ENCODE assay signal across 11 cellular contexts in the genomic region with DNA sequence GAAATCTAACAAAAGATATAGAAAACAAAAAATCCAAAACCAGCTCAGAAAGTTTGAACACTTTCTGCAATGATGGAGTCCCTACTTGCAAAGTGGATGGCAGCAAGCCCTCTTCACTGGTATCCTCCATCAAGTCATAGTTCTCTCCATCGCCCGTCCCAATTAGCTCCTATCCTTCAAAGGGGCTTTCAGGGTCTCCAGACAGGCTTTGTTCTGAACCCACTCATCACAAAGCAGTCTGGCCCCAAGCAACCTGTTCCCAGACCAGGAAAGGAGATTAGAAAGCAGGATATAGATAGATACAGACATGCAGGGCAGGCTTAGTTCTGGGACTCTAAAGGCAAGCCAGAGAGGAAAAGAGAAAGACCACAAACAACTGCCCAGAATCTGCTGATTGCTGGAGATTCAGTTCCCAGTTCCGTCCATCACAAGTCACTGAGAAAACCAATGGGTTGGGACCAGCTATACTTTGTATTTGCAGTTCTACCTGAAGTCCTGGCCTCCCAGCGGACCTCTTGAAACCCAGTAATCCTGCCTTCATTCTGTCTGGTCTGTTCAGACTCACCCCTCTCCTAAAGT. TPM values are rescaled to one million over a fixed set of nuclear protein-coding genes. Genes with fewer than 3 reads are reported as not detected.
DNase-seq lines count a peak whose midpoint lies in the region; ATAC-seq and TF ChIP-seq lines count a peak whose summit lies in the region.
"Had no signal": no experiment of that assay in that cellular context is flagged by ENCODE, and none has a peak within 500 bp of the region (broad histone marks: within the 10 kb centered on the region; RNA-seq: fewer than 3 reads in every experiment).

No MANE protein-coding gene starts in this region.

- H3F3A ChIP-seq in smooth muscle cell (ENCODE audit: low read depth): peaks cover 49% of the 10 kb centered on the region

- H3K27ac Mint-ChIP-seq in T-cell: peak overlapping the region; percentile 71 to 79

- no peak overlapping the region for H3K4me3 ChIP-seq in IMR-90 (ENCODE audit: insufficient read depth, low read depth, low read length)
- H3K4me3 ChIP-seq in esophagus squamous epithelium: no peak overlapping the region
- no peak overlapping the region for H3K4me3 ChIP-seq in smooth muscle cell

- no peak overlapping the region for H2BK120ac ChIP-seq in IMR-90 (ENCODE audit: low read depth, low read length)

- intact Hi-C loops in IMR-90 (cut with micrococcal nuclease) (no loop called here), esophagus squamous epithelium (cut with DNase I) (loop anchor here (10.0 kb wide), 1 partner anchor 45 kb away; no protein-coding TSS in a partner anchor)

- TF ChIP-seq RAD21 in IMR-90 (IDR thresholded peaks at IDR 0.05; ENCODE audit: low read length): no peak

- no peak overlapping the region for H2BK20ac ChIP-seq in IMR-90 (ENCODE audit: low read depth, low read length)

- no peak overlapping the region for H2BK5ac ChIP-seq in IMR-90 (ENCODE audit: low read depth, low read length, poor library complexity, severe bottlenecking)

- no peak for ATAC-seq in IMR-90 (ENCODE audit: low read depth)
- peak in 1 of 4 experiments; percentile 17 for ATAC-seq in T-cell (replicated peaks in 1 of 4)
- ATAC-seq in HG03565 (IDR thresholded peaks at IDR 0.05; ENCODE audit: unreplicated experiment): no peak
- no peak for ATAC-seq in GM21515 (IDR thresholded peaks at IDR 0.05; ENCODE audit: unreplicated experiment)

- H4K8ac ChIP-seq in IMR-90 (ENCODE audit: low read depth in 2 of 2, low read length in 2 of 2): no peak overlapping the region

- H4K20me1 ChIP-seq in IMR-90 (ENCODE audit: insufficient read depth, low read length): peaks cover 100% of the 10 kb centered on the region
- H4K20me1 ChIP-seq in smooth muscle cell (ENCODE audit: low read depth): peaks cover 100% of the 10 kb centered on the region

- DNase-seq in IMR-90 (no peak), T-cell (no peak), esophagus squamous epithelium (lab: John Stamatoyannopoulos, UW) (no peak), smooth muscle cell (lab: John Stamatoyannopoulos, UW; ENCODE audit: unreplicated experiment) (no peak), kidney glomerular epithelial cell (lab: John Stamatoyannopoulos, UW) (no peak)
- no peak for DNase-seq in stimulated activated CD4-positive, alpha-beta T cell treated with anti-CD3 and anti-CD28 coated beads, Interleukin-15, amount 100 ng/mL, for 24 hours
- DNase-seq: NCI-H510A had no signal

- peaks cover 4% of the 10 kb centered on the region for H3K36me3 Mint-ChIP-seq in T-cell

- H3K4me2 ChIP-seq in IMR-90 (ENCODE audit: low read depth, low read length) (peak overlapping the region; percentile 12; the same call in 1 of the 2 replicates), smooth muscle cell (peak overlapping the region; percentile 66)

- peaks cover 70% of the 10 kb centered on the region for H3K9me1 ChIP-seq in IMR-90 (ENCODE audit: insufficient read depth, low read length)

- peaks cover 42% of the 10 kb centered on the region for H3K4me1 ChIP-seq in IMR-90 (ENCODE audit: control insufficient read depth, insufficient read depth, low read length)
- peaks cover 78 to 100% (median 98%) of the 10 kb centered on the region in 3 donors for H3K4me1 ChIP-seq in esophagus squamous epithelium
- H3K4me1 ChIP-seq in smooth muscle cell (ENCODE audit: low read depth): peaks cover 49% of the 10 kb centered on the region

- peak overlapping the region; percentile 12; the same call in 1 of the 2 replicates for H3K14ac ChIP-seq in IMR-90 (replicated peaks; ENCODE audit: low read depth, low read length)

- no peak overlapping the region for H4K91ac ChIP-seq in IMR-90 (ENCODE audit: insufficient read depth, low read depth, low read length)

- peaks cover 5 to 86% of the 10 kb centered on the region in 2 experiments; a peak in 3 of 4 replicates for H3K79me1 ChIP-seq in IMR-90 (ENCODE audit: low read depth in 1 of 2, low read length in 2 of 2)

- H2AK5ac ChIP-seq in IMR-90 (ENCODE audit: low read depth, low read length): no peak overlapping the region

- in situ Hi-C loops in IMR-90 (cut with MboI; ENCODE audit: low sequenced_read_pairs): no loop called here

- no peak overlapping the region for H3K18ac ChIP-seq in IMR-90 (ENCODE audit: low read depth, low read length)

- no peaks in the 10 kb centered on the region for H3K9me3 Mint-ChIP-seq in T-cell

- no peak overlapping the region for H2BK15ac ChIP-seq in IMR-90 (ENCODE audit: low read depth, low read length)

- WGBS in IMR-90 (ENCODE audit: extremely low coverage in 2 of 2, insufficient read length in 1 of 2), 2 experiments: no CpG with 5 or more reads among the region's 4 CpGs
- WGBS in esophagus squamous epithelium, 2 donors: 86 to 94% methylated on average over 4 of the region's 4 CpGs
- 91% methylated on average over 4 of the region's 4 CpGs for WGBS in smooth muscle cell (ENCODE audit: low lambda C conversion rate)

- H3K4me1 Mint-ChIP-seq in T-cell: peaks cover 86 to 91% (median 89%) of the 10 kb centered on the region in 3 donors

- CTCF ChIA-PET in IMR-90 (lab: Yijun Ruan, JAX): interaction anchor here (1.5 kb wide), 1 partner anchor 12 kb away, joined by 3 read pairs; no protein-coding TSS in a partner anchor
- CTCF ChIA-PET in T-cell (lab: Charles Lee): interaction anchor here in 1 of 2 donors (0.5 kb wide), 1 partner anchor 1057 kb away, joined by 4 read pairs; no protein-coding TSS in a partner anchor

- peak overlapping the region in 1 of 3 donors; percentile 74 for H3K4me3 Mint-ChIP-seq in T-cell

- no peaks in the 10 kb centered on the region for H3K27me3 Mint-ChIP-seq in T-cell

- no peak overlapping the region for H2AK9ac ChIP-seq in IMR-90 (replicated peaks; ENCODE audit: low read depth, low read length, poor library complexity)

- H3K27me3 ChIP-seq in IMR-90 (ENCODE audit: control insufficient read depth, insufficient read depth, low read length) (no peaks in the 10 kb centered on the region), esophagus squamous epithelium (no peaks in the 10 kb centered on the region), smooth muscle cell (ENCODE audit: low read depth) (no peaks in the 10 kb centered on the region)

- BruUV-seq in IMR-90 (replicated peaks; lab: Mats Ljungman, UMichigan): no TSS peak

- H3K27ac ChIP-seq in IMR-90 (ENCODE audit: insufficient read depth, low read length) (no peak overlapping the region), esophagus squamous epithelium (peak overlapping the region; percentile 21 to 84 (median 76)), smooth muscle cell (ENCODE audit: low read depth) (peak overlapping the region; percentile 84)

- no peak overlapping the region for H3K23ac ChIP-seq in IMR-90 (ENCODE audit: low read depth, low read length)

- TF ChIP-seq CTCF in IMR-90 (conservative IDR thresholded peaks at IDR 0.05; ENCODE audit: low read depth, low read length) (no peak), esophagus squamous epithelium (IDR thresholded peaks at IDR 0.05) (no peak), smooth muscle cell (IDR thresholded peaks at IDR 0.05; ENCODE audit: borderline replicate concordance, insufficient read depth, poor library complexity, severe bottlenecking) (no peak)

- no peak overlapping the region for H4K5ac ChIP-seq in IMR-90 (ENCODE audit: low read depth, low read length)

- H3K36me3 ChIP-seq in IMR-90 (ENCODE audit: control insufficient read depth, insufficient read depth, low read length) (0 out of 2 replicates have a peak, but pooled peaks cover 2% of the 10 kb centered on the region), esophagus squamous epithelium (no peaks in the 10 kb centered on the region), smooth muscle cell (ENCODE audit: low read depth) (no peaks in the 10 kb centered on the region)

- H3K9ac ChIP-seq in IMR-90 (ENCODE audit: low read depth, low read length): no peak overlapping the region
- no peak overlapping the region for H3K9ac ChIP-seq in smooth muscle cell (ENCODE audit: low read depth)

- TF ChIP-seq POLR2A in IMR-90 (IDR thresholded peaks at IDR 0.05; ENCODE audit: low read depth, low read length) (no peak), esophagus squamous epithelium (IDR thresholded peaks at IDR 0.05) (no peak)

- H2AFZ ChIP-seq in IMR-90 (replicated peaks; ENCODE audit: low read length, poor library complexity) (no peak overlapping the region), smooth muscle cell (ENCODE audit: low read depth) (no peak overlapping the region)

- H3K56ac ChIP-seq in IMR-90 (ENCODE audit: extremely low read depth, insufficient read depth, low read length): no peak overlapping the region

- POLR2A ChIA-PET in IMR-90 (lab: Charles Lee; ENCODE audit: unreplicated experiment) (interaction anchor here (0.6 kb wide), 1 partner anchor 13 kb away, joined by 3 read pairs; no protein-coding TSS in a partner anchor), T-cell (lab: Charles Lee) (interaction anchor here (0.5 to 0.6 kb wide), 2 partner anchors 61 to 1405 kb away, joined by 3 to 6 read pairs; no protein-coding TSS in a partner anchor)

- H3K4ac ChIP-seq in IMR-90 (ENCODE audit: low read depth, low read length): no peak overlapping the region

- H3K9me3 ChIP-seq in IMR-90 (ENCODE audit: control insufficient read depth, insufficient read depth, low read length): no peaks in the 10 kb centered on the region
- no peaks in the 10 kb centered on the region for H3K9me3 ChIP-seq in esophagus squamous epithelium
- H3K9me3 ChIP-seq in smooth muscle cell (replicated peaks; ENCODE audit: low read depth): no peaks in the 10 kb centered on the region

- dilution Hi-C loops in IMR-90 (cut with HindIII; ENCODE audit: low sequenced_read_pairs, unreplicated experiment): no loop called here

- H3K79me2 ChIP-seq in smooth muscle cell (ENCODE audit: low read depth): peaks cover 100% of the 10 kb centered on the region

TF ChIP-seq in IMR-90, 13 proteins besides CTCF, POLR2A, EP300 and RAD21 (continues in another document):
- no peak for TF ChIP-seq CEBPB (IDR thresholded peaks at IDR 0.05; ENCODE audit: low read depth, low read length)
- TF ChIP-seq CHD1 (IDR thresholded peaks at IDR 0.05; ENCODE audit: low read depth, low read length): no peak
- no peak for TF ChIP-seq BHLHE40 (IDR thresholded peaks at IDR 0.05; ENCODE audit: low read depth, low read length)

RNA-seq across cellular contexts. Expression of gene EPHX3, which starts 47.2 kb away (rescaled TPM):
- total RNA-seq in IMR-90 (2012; rRNA removed): 0.18 TPM in 1 of 2 replicates, not detected in the other
- polyA plus RNA-seq in IMR-90 (2012; rRNA removed): 0.12 and 0.16 TPM in 2 replicates
- 0.08 and 0.09 TPM in 2 replicates for polyA plus RNA-seq in IMR-90 (2012; cell fraction: cytosol; rRNA removed)
- 0.78 and 1.2 TPM in 2 replicates for polyA plus RNA-seq in IMR-90 (2012; cell fraction: nucleus; rRNA removed; ENCODE audit: low replicate concordance)
- under 1 TPM in 1 of 5 donors, not detected in 4; 0.23 TPM for total RNA-seq in T-cell
- 10 to 100 TPM; 18.7 to 93.0 (median 48.9) TPM for total RNA-seq in esophagus squamous epithelium
- total RNA-seq in smooth muscle cell: 3.6 and 4.0 TPM in 2 replicates
- 3.1 and 10.3 TPM in 2 replicates for polyA plus RNA-seq in smooth muscle cell
- total RNA-seq: G401, glomerular endothelial cell had no signal

RNA-seq across cellular contexts. Expression of gene BRD4, which starts 52.9 kb away (rescaled TPM):
- 7.0 and 7.2 TPM in 2 replicates for total RNA-seq in IMR-90 (2012; rRNA removed)
- 19.9 and 21.1 TPM in 2 replicates for polyA plus RNA-seq in IMR-90 (2012; rRNA removed)
- polyA plus RNA-seq in IMR-90 (2012; cell fraction: cytosol; rRNA removed): 9.0 and 15.0 TPM in 2 replicates
- polyA plus RNA-seq in IMR-90 (2012; cell fraction: nucleus; rRNA removed; ENCODE audit: low replicate concordance): 29.5 and 41.2 TPM in 2 replicates
- 100 to 1,000 TPM; 115 to 154 (median 139) TPM for total RNA-seq in T-cell
- total RNA-seq in esophagus squamous epithelium: 10 to 100 TPM in 3 of 4 donors, 1 to 10 TPM in 1; 7.7 to 38.2 (median 31.3) TPM
- total RNA-seq in smooth muscle cell: 16.1 and 24.1 TPM in 2 replicates
- 102 and 105 TPM in 2 replicates for polyA plus RNA-seq in smooth muscle cell
